ENCODE assay signal across 8 cellular contexts in genomic region chr7:23298885-23299769, GRCh38. TPM values are rescaled to one million over a fixed set of nuclear protein-coding genes. Genes with fewer than 3 reads are reported as not detected.
DNase-seq lines count a peak whose midpoint lies in the region; TF ChIP-seq lines count a peak whose summit lies in the region.

TSS of gene MALSU1 (plus strand) at chr7:23299339. CDS start at chr7:23299353, 14 bp downstream.

- H3K79me1 ChIP-seq in H9 (ENCODE audit: insufficient read depth, low read depth, low read length, poor library complexity, severe bottlenecking), result no peaks in the 10 kb centered on the region

- WGBS in H9 (ENCODE audit: extremely low coverage, insufficient read length, low lambda C conversion rate), result no CpG with 5 or more reads among the region's 59 CpGs

- peaks cover 22% of the 10 kb centered on the region for H3K27me3 Mint-ChIP-seq in H9 (ENCODE audit: low read depth)
- H3K27me3 Mint-ChIP-seq in nephron (ENCODE audit: low read depth), result peaks cover 5% of the 10 kb centered on the region
- H3K27me3 Mint-ChIP-seq in stimulated activated naive CD8-positive, alpha-beta T cell treated with anti-CD3 and anti-CD28 coated beads, Interleukin-15, Interleukin-2, amounts not matched to agents 100 ng/mL and 50 ng/mL, for 24 hours, result peaks cover 7% of the 10 kb centered on the region

- no peak within 1 kb of the TSS for H2BK5ac ChIP-seq in H9 (ENCODE audit: insufficient read length, low read length)

- no peak within 1 kb of the TSS for H2AK5ac ChIP-seq in H9 (ENCODE audit: insufficient read length, low read length)

- H3K56ac ChIP-seq in H9 (ENCODE audit: insufficient read length, low read depth, low read length), result no peak within 1 kb of the TSS

- H4K5ac ChIP-seq in H9 (ENCODE audit: insufficient read length, low read depth, low read length), result no peak within 1 kb of the TSS

- DNase-seq in ELR (ENCODE audit: low read depth) (peak; percentile 99), H9 (peak; percentile 94), MG63 (peak; percentile 95), SHP77 treated with DMSO at 0.1 percent for 48 hours (lab: John Stamatoyannopoulos, UW) (peak; percentile 93), fibroblast of the aortic adventitia (ENCODE audit: low read depth) (peak; percentile 96)
- DNase-seq in activated effector memory CD4-positive, alpha-beta T cell treated with anti-CD3 and anti-CD28 coated beads, Interleukin-2, amount 50 U/mL, for 16 hours, result peak; percentile 98

- H3K14ac ChIP-seq in H9 (ENCODE audit: insufficient read depth, low read length), result peak within 1 kb of the TSS; percentile 75

- peak within 1 kb of the TSS; percentile 56 for H3K18ac ChIP-seq in H9 (ENCODE audit: insufficient read length, low read depth, low read length)

- H2BK120ac ChIP-seq in H9 (ENCODE audit: low read depth, low read length, poor library complexity, severe bottlenecking), result no peak within 1 kb of the TSS

- H3K4me1 Mint-ChIP-seq in H9 (peaks cover 16 to 18% of the 10 kb centered on the region in 2 experiments), nephron (peaks cover 45% of the 10 kb centered on the region)
- H3K4me1 Mint-ChIP-seq in stimulated activated naive CD8-positive, alpha-beta T cell treated with anti-CD3 and anti-CD28 coated beads, Interleukin-15, Interleukin-2, amounts not matched to agents 100 ng/mL and 50 ng/mL, for 24 hours (ENCODE audit: low read depth), result peaks cover 41% of the 10 kb centered on the region

- no peak within 1 kb of the TSS for H3K27ac ChIP-seq in H9 (ENCODE audit: insufficient read length, low read depth, low read length)

- H3K23me2 ChIP-seq in H9 (ENCODE audit: insufficient read length, low read depth, low read length, poor library complexity, severe bottlenecking), result peaks cover 8% of the 10 kb centered on the region

- H3K23ac ChIP-seq in H9 (ENCODE audit: insufficient read length, low read depth, low read length), result no peak within 1 kb of the TSS

- H3K4me3 ChIP-seq in MG63, result peak within 1 kb of the TSS; percentile 96
- peak within 1 kb of the TSS; percentile 77 for H3K4me3 ChIP-seq in fibroblast of the aortic adventitia (ENCODE audit: low read depth, low read length)

- H3K36me3 Mint-ChIP-seq in H9 (ENCODE audit: insufficient read depth in 1 of 3, low read depth in 3 of 3) (peaks cover 10 to 26% (median 22%) of the 10 kb centered on the region in 3 experiments; a peak in 6 of 7 replicates), nephron (ENCODE audit: low read depth) (peaks cover 15% of the 10 kb centered on the region)
- peaks cover 31% of the 10 kb centered on the region for H3K36me3 Mint-ChIP-seq in stimulated activated naive CD8-positive, alpha-beta T cell treated with anti-CD3 and anti-CD28 coated beads, Interleukin-15, Interleukin-2, amounts not matched to agents 100 ng/mL and 50 ng/mL, for 24 hours (ENCODE audit: low read depth)

- no peak for TF ChIP-seq CTCF in H9 (conservative IDR thresholded peaks at IDR 0.05)
- TF ChIP-seq CTCF in fibroblast of the aortic adventitia (IDR thresholded peaks at IDR 0.05; ENCODE audit: insufficient read depth, low read length), result no peak
- no peak for TF ChIP-seq CTCF in nephron (IDR thresholded peaks at IDR 0.05; ENCODE audit: unreplicated experiment in 3 of 3)

- peak within 1 kb of the TSS; percentile 99 for H3K4me2 ChIP-seq in H9 (ENCODE audit: insufficient read depth, insufficient read length, low read length)

- H2BK20ac ChIP-seq in H9 (ENCODE audit: low read depth, low read length, poor library complexity, severe bottlenecking), result no peak within 1 kb of the TSS

- H4K91ac ChIP-seq in H9 (ENCODE audit: insufficient read length, low read depth, low read length), result no peak within 1 kb of the TSS

- peak within 1 kb of the TSS; percentile 93 to 94 for H3K4me3 Mint-ChIP-seq in H9
- H3K4me3 Mint-ChIP-seq in nephron, result peak within 1 kb of the TSS; percentile 91 to 97 (median 96)
- peak within 1 kb of the TSS; percentile 93 for H3K4me3 Mint-ChIP-seq in stimulated activated naive CD8-positive, alpha-beta T cell treated with anti-CD3 and anti-CD28 coated beads, Interleukin-15, Interleukin-2, amounts not matched to agents 100 ng/mL and 50 ng/mL, for 24 hours

- no peak within 1 kb of the TSS for H2AFZ ChIP-seq in H9 (ENCODE audit: low read length)

- H3K4ac ChIP-seq in H9 (ENCODE audit: low read depth, low read length), result no peak within 1 kb of the TSS

- H3K27me3 ChIP-seq in H9 (ENCODE audit: insufficient read depth, low read length) (no peaks in the 10 kb centered on the region), MG63 (no peaks in the 10 kb centered on the region)

- H4K20me1 ChIP-seq in H9 (ENCODE audit: control insufficient read depth, insufficient read depth, insufficient read length), result no peaks in the 10 kb centered on the region

- H2BK12ac ChIP-seq in H9 (ENCODE audit: insufficient read length, low read depth, low read length), result no peak within 1 kb of the TSS

- H3K9me3 Mint-ChIP-seq in H9 (no peaks in the 10 kb centered on the region), nephron (no peaks in the 10 kb centered on the region)
- H3K9me3 Mint-ChIP-seq in stimulated activated naive CD8-positive, alpha-beta T cell treated with anti-CD3 and anti-CD28 coated beads, Interleukin-15, Interleukin-2, amounts not matched to agents 100 ng/mL and 50 ng/mL, for 24 hours, result no peaks in the 10 kb centered on the region

- peak within 1 kb of the TSS; percentile 90 for H3K9ac ChIP-seq in H9 (ENCODE audit: extremely low read depth, insufficient read length, low read length)

- no peak within 1 kb of the TSS for H3T11ph ChIP-seq in H9 (ENCODE audit: low read length)

- H3K9me3 ChIP-seq in H9 (ENCODE audit: control insufficient read depth, low read depth, low read length) (no peaks in the 10 kb centered on the region), MG63 (no peaks in the 10 kb centered on the region)

- no peak within 1 kb of the TSS for H4K8ac ChIP-seq in H9 (replicated peaks; ENCODE audit: insufficient read length, low read depth, low read length)

- H3K79me2 ChIP-seq in H9 (ENCODE audit: insufficient read depth, low read length), result peaks cover 10% of the 10 kb centered on the region; the same call in 1 of the 2 replicates

- no peak within 1 kb of the TSS for H2BK15ac ChIP-seq in H9 (ENCODE audit: low read depth, low read length)

- H3K36me3 ChIP-seq in MG63, result peaks cover 32% of the 10 kb centered on the region

- peaks cover 2% of the 10 kb centered on the region; the same call in 1 of the 2 replicates for H3K4me1 ChIP-seq in H9 (ENCODE audit: insufficient read depth, low read length)

- peak within 1 kb of the TSS; percentile 82 to 98 (median 93); a peak in 5 of 7 replicates for H3K27ac Mint-ChIP-seq in H9
- peak within 1 kb of the TSS; percentile 95 to 99 (median 96) for H3K27ac Mint-ChIP-seq in nephron
- peak within 1 kb of the TSS; percentile 96 for H3K27ac Mint-ChIP-seq in stimulated activated naive CD8-positive, alpha-beta T cell treated with anti-CD3 and anti-CD28 coated beads, Interleukin-15, Interleukin-2, amounts not matched to agents 100 ng/mL and 50 ng/mL, for 24 hours

RNA-seq across cellular contexts. Expression of gene MALSU1, which starts in this region (rescaled TPM):
- total RNA-seq in H9 (2021) (78.3 and 83.4 TPM in 2 replicates), fibroblast of the aortic adventitia (ENCODE audit: low replicate concordance) (53.1 and 55.2 TPM in 2 replicates)
- total RNA-seq in MG63 (2014; rRNA removed; shearing (Covaris generic); ENCODE audit: low replicate concordance), result 70.8 and 163 TPM in 2 replicates
